In the genomic region with DNA sequence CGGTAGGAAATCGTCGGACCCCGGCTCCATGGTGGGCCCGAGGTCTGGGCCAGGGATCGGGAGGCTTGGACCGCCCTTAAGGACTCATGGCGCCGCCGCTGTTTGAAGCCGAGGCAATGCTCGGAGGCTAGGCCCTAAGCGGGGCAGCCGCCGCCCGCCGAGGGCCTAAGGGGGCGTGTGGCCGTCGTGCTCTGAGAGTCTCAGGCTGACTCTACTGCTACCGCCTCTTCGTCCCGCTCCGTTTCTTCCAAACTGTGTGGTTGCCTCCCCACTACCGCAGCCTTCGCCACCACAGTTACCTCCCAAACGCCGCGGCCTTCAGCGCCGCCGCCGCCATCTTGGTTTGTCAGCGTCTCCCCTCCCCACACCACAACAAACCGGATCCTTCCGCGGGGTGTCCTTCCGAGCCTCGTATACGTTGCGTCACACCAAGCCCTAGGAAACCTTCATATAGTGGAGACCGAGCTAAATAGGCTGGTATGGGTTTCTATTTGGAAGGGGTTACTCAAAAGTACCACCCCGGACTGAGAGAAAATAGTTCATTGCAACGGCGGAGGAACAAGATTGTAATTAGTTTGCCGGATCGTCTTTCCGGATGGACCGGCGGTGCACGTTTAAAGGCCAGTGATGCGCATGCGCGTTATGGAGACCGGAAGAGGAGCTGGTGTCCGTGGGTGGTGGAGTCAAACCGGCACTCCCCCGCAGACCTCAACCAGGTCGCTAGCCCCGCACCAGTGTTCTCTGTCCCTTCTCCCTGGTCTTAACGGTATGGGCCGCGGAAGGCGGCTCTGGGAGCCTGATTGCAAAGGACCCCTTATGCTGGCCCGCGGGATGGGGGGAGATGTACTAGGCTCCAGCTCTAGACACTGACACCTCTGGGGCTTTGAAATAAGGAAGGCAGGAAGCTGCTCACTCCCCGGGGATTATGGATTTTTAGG, we compare ENCODE assay signal across 8 cellular contexts. TPM values are rescaled to one million over a fixed set of nuclear protein-coding genes. Genes with fewer than 3 reads are reported as not detected.
DNase-seq lines count a peak whose midpoint lies in the region; ATAC-seq, FAIRE-seq and TF ChIP-seq lines count a peak whose summit lies in the region.

Gene KDM5C, minus strand, starts transcription at position 348 of the 938 bp plus-strand sequence. Its CDS starts 318 bp downstream, at position 30.

- peak within 1 kb of the TSS; percentile 95 for H3K27ac ChIP-seq in HepG2 (ENCODE audit: extremely low read length, insufficient read depth, low read length)

- peak within 1 kb of the TSS; percentile 97 for H3K9ac ChIP-seq in HepG2 (ENCODE audit: insufficient read depth, low read depth, low read length)

- peak; percentile 68 to 73 for TF ChIP-seq POLR2A in HepG2 (IDR thresholded peaks at IDR 0.05; ENCODE audit: insufficient read depth in 1 of 2, low read depth in 2 of 2, low read length in 2 of 2)

- CTCF ChIA-PET in HepG2 (lab: Yijun Ruan, JAX; ENCODE audit: low intra/inter-chr PET ratio, low total read pairs), result no interaction called here

- H3K4me3 ChIP-seq in BE2C (ENCODE audit: low read depth, low read length), result peak within 1 kb of the TSS; percentile 88
- H3K4me3 ChIP-seq in HepG2 (replicated peaks in 1 of 3; ENCODE audit: insufficient read depth in 1 of 3, low read depth in 2 of 3, low read length in 3 of 3), result peak within 1 kb of the TSS; percentile 83 to 89 (median 87)

- H3K36me3 ChIP-seq in BE2C (peaks cover 3% of the 10 kb centered on the region; the same call in 1 of the 2 replicates), HepG2 (replicated peaks in 1 of 2; ENCODE audit: control insufficient read depth in 1 of 2, insufficient read depth in 2 of 2, low read length in 2 of 2) (peaks cover 0 to 6% of the 10 kb centered on the region in 2 experiments; a peak in 2 of 5 replicates)

- WGBS in HepG2 (ENCODE audit: low lambda C conversion rate), result 0% methylated on average over 25 of the region's 67 CpGs

- POLR2A ChIA-PET in HepG2 (lab: Yijun Ruan, JAX), result interaction anchor here (0.6 to 1.1 kb wide), 6 partner anchors 11 to 197 kb away, joined by 3 to 5 read pairs (median 4); partner anchors contain the start of genes RIBC1, SMC1A and TSPYL2

- intact Hi-C loops in HepG2 (cut with micrococcal nuclease; ENCODE audit: unreplicated experiment), result loop anchor here (1.0 to 5.0 kb wide), 2 partner anchors 14 to 197 kb away; partner anchors contain the start of genes RIBC1 and SMC1A

- TF ChIP-seq CTCF in BE2C (IDR thresholded peaks at IDR 0.05; ENCODE audit: low read depth, low read length) (no peak), HepG2 (CRISPR knock-in tag; IDR thresholded peaks at IDR 0.05) (no peak)

- peak; percentile 95 for FAIRE-seq in HepG2 (lab: Jason Lieb, UNC)

- no peaks in the 10 kb centered on the region for H3K27me3 ChIP-seq in BE2C
- H3K27me3 ChIP-seq in HepG2 (ENCODE audit: control insufficient read depth in 1 of 2, insufficient read depth in 2 of 2, low read length in 2 of 2), result no peaks in the 10 kb centered on the region; a peak in 2 of 5 replicates

- H3K79me2 ChIP-seq in HepG2 (ENCODE audit: insufficient read depth, low read length), result peaks cover 49% of the 10 kb centered on the region

- BruUV-seq in HepG2 (replicated peaks; lab: Mats Ljungman, UMichigan), result no TSS peak

- TF ChIP-seq EP300 in HepG2 (IDR thresholded peaks at IDR 0.05; ENCODE audit: low read depth in 2 of 2, low read length in 2 of 2) (no peak), HepG2 (CRISPR knock-in tag; IDR thresholded peaks at IDR 0.05; ENCODE audit: borderline replicate concordance) (no peak)

- ATAC-seq in GM19324 (IDR thresholded peaks at IDR 0.05; ENCODE audit: low FRiP score, unreplicated experiment) (peak; percentile 82), HG03521 (IDR thresholded peaks at IDR 0.05; ENCODE audit: unreplicated experiment) (peak; percentile 66), HepG2 (peak; percentile 86)

- in situ Hi-C loops in HepG2 (cut with HindIII; ENCODE audit: extremely low pct_ligation_motif_present, low pct_unique_long_range_greater_than_20kb), result no loop called here

- H4K20me1 ChIP-seq in HepG2 (ENCODE audit: insufficient read depth, low read length), result peaks cover 29% of the 10 kb centered on the region

- peak within 1 kb of the TSS; percentile 95 for H3K4me2 ChIP-seq in HepG2 (ENCODE audit: low read depth, low read length)

- peak; percentile 89 for DNase-seq in BE2C
- DNase-seq in NCI-H748 treated with DMSO at 0.1 percent for 48 hours (lab: John Stamatoyannopoulos, UW), result peak; percentile 90
- peak; percentile 56 to 85 for DNase-seq in activated CD4-positive, alpha-beta T cell treated with anti-CD3 and anti-CD28 coated beads, Interleukin-2, amount 50 U/mL, for 24 hours (ENCODE audit: low read depth in 1 of 2, low spot score in 1 of 2)
- DNase-seq in dermis blood vessel endothelial cell, result peak; percentile 91
- DNase-seq in HepG2 (ENCODE audit: low spot score), result peak; percentile 84
- peak; percentile 82 for DNase-seq in stimulated activated CD4-positive, alpha-beta T cell treated with anti-CD3 and anti-CD28 coated beads, Interleukin-4, amount 100 ng/mL, for 1 hour

- peak within 1 kb of the TSS; percentile 86 for H2AFZ ChIP-seq in HepG2 (ENCODE audit: low read length)

- TF ChIP-seq RAD21 in HepG2 (CRISPR knock-in tag; IDR thresholded peaks at IDR 0.05), result no peak

- no peaks in the 10 kb centered on the region for H3K9me3 ChIP-seq in BE2C
- H3K9me3 ChIP-seq in HepG2 (ENCODE audit: low read length), result no peaks in the 10 kb centered on the region

- H3K4me1 ChIP-seq in BE2C (no peaks in the 10 kb centered on the region), HepG2 (ENCODE audit: insufficient read depth, low read length) (peaks cover 34% of the 10 kb centered on the region)

TF ChIP-seq in HepG2, 621 proteins besides CTCF, POLR2A, EP300 and RAD21 (continues in another document):
- no peak for TF ChIP-seq IRX3 (CRISPR knock-in tag; IDR thresholded peaks at IDR 0.05; ENCODE audit: borderline replicate concordance, low read depth)
- peak; percentile 22; the same call in 1 of the 2 replicates for TF ChIP-seq GFI1 (CRISPR knock-in tag; IDR thresholded peaks at IDR 0.05; ENCODE audit: borderline replicate concordance)
- TF ChIP-seq TAF1 (CRISPR knock-in tag; IDR thresholded peaks at IDR 0.05), result peak; percentile 94
- peak; percentile 62 for TF ChIP-seq CREB1 (IDR thresholded peaks at IDR 0.05)
- TF ChIP-seq CREB1 (CRISPR knock-in tag; IDR thresholded peaks at IDR 0.05), result peak; percentile 70
- TF ChIP-seq YEATS2 (CRISPR knock-in tag; IDR thresholded peaks at IDR 0.05; ENCODE audit: borderline replicate concordance), result peak; percentile 68; the same call in 1 of the 2 replicates
- TF ChIP-seq ZNF567 (CRISPR knock-in tag; IDR thresholded peaks at IDR 0.05; ENCODE audit: borderline replicate concordance), result no peak
- no peak for TF ChIP-seq HMGA1 (CRISPR knock-in tag; conservative IDR thresholded peaks at IDR 0.05)
- TF ChIP-seq PAF1 (CRISPR knock-in tag; IDR thresholded peaks at IDR 0.05), result no peak
- TF ChIP-seq PATZ1 (CRISPR knock-in tag; IDR thresholded peaks at IDR 0.05), result peak; percentile 21; the same call in 1 of the 2 replicates
- peak; percentile 66 for TF ChIP-seq FOXP1 (IDR thresholded peaks at IDR 0.05)
- peak; percentile 16; the same call in 1 of the 2 replicates for TF ChIP-seq FOXP1 (CRISPR knock-in tag; IDR thresholded peaks at IDR 0.05)
- peak; percentile 76 for TF ChIP-seq SPEN (CRISPR knock-in tag; IDR thresholded peaks at IDR 0.05; ENCODE audit: low read depth)

RNA-seq across cellular contexts. Expression of gene KDM5C, which starts in this region (rescaled TPM):
- polyA plus RNA-seq in BE2C (2012; ENCODE audit: insufficient read depth, insufficient read length, low read depth), result 116 TPM
- total RNA-seq in dermis blood vessel endothelial cell (122 and 175 TPM in 2 replicates), HepG2 (2016; rRNA removed; fragmentation: Illumina TruSeq; extraction: Trizol) (26.0 and 32.5 TPM in 2 replicates)
- 2.3 and 2.5 TPM in 2 replicates for total RNA-seq in HepG2 (2016; cell fraction: cytosol; rRNA removed; fragmentation: Illumina TruSeq; extraction: Trizol; ENCODE audit: low read depth)
- 21.6 and 32.6 TPM in 2 replicates for total RNA-seq in HepG2 (2016; cell fraction: insoluble cytoplasmic fraction; rRNA removed; fragmentation: Illumina TruSeq; extraction: Trizol)
- 8.3 and 11.1 TPM in 2 replicates for total RNA-seq in HepG2 (2016; cell fraction: membrane; rRNA removed; fragmentation: Illumina TruSeq; extraction: Trizol)
- total RNA-seq in HepG2 (2016; cell fraction: nucleus; rRNA removed; fragmentation: Illumina TruSeq; extraction: Trizol), result 39.7 and 47.1 TPM in 2 replicates
- polyA plus RNA-seq in HepG2 (2011; rRNA removed), result 34.0 and 46.9 TPM in 2 replicates
- 15.0 and 15.5 TPM in 2 replicates for polyA plus RNA-seq in HepG2 (2011; cell fraction: cytosol; rRNA removed)
- 139 and 160 TPM in 2 replicates for polyA plus RNA-seq in HepG2 (2011; cell fraction: nucleus; rRNA removed)
- 29.4 and 34.1 TPM in 2 replicates for polyA plus RNA-seq in HepG2 (2012)
- polyA plus RNA-seq in HepG2 (2016; cell fraction: cytosol; fragmentation: Illumina TruSeq; extraction: Trizol; ENCODE audit: low read depth), result 1.0 and 1.1 TPM in 2 replicates
- polyA plus RNA-seq in HepG2 (2016; cell fraction: insoluble cytoplasmic fraction; fragmentation: Illumina TruSeq; extraction: Trizol; ENCODE audit: low read depth), result 13.6 and 17.4 TPM in 2 replicates
- polyA plus RNA-seq in HepG2 (2016; cell fraction: membrane; fragmentation: Illumina TruSeq; extraction: Trizol; ENCODE audit: low read depth), result 1.6 and 2.4 TPM in 2 replicates
- 43.2 and 51.6 TPM in 2 replicates for polyA plus RNA-seq in HepG2 (2016; cell fraction: nucleus; fragmentation: Illumina TruSeq; extraction: Trizol; ENCODE audit: insufficient read depth, low read depth)
- 109 and 178 TPM in 2 replicates for polyA minus RNA-seq in HepG2 (2011; rRNA and poly(A)+ RNA removed; ENCODE audit: low replicate concordance)
- 36.1 and 38.1 TPM in 2 replicates for polyA minus RNA-seq in HepG2 (2011; cell fraction: cytosol; rRNA and poly(A)+ RNA removed)
- 101 and 105 TPM in 2 replicates for polyA minus RNA-seq in HepG2 (2011; cell fraction: nucleus; rRNA and poly(A)+ RNA removed)

Comparison
In these comparisons a context has a peak if more than half of its experiments do, and no peak if none do; other contexts are left out.
1. Peak in every context shown above with its lines: DNase-seq, ATAC-seq, H3K4me3 ChIP-seq and H3K27ac ChIP-seq.